ENCODE assay signal across 1 cellular context in genomic region chr12:42039146-42039545, GRCh38.
TF ChIP-seq lines count a peak whose summit lies in the region.

No MANE protein-coding gene starts in this region.

TF ChIP-seq in K562, 482 proteins besides CTCF, POLR2A, EP300 and RAD21 (continued from another document):
- 0 out of 2 replicates have a peak, but pooled peaks have one; percentile 28 for TF ChIP-seq JUND (IDR thresholded peaks at IDR 0.05; ENCODE audit: borderline replicate concordance, low read depth, low read length)
- TF ChIP-seq JUND (tag; IDR thresholded peaks at IDR 0.05; ENCODE audit: borderline replicate concordance, low read depth, low read length) = peak; percentile 57; the same call in 1 of the 3 replicates
- TF ChIP-seq CXXC5 (CRISPR knock-in tag; IDR thresholded peaks at IDR 0.05) = no peak
- no peak for TF ChIP-seq CEBPG (CRISPR knock-in tag; IDR thresholded peaks at IDR 0.05)
- TF ChIP-seq CEBPG (tag; conservative IDR thresholded peaks at IDR 0.05 in 1 of 2, IDR thresholded peaks at IDR 0.05 in 1 of 2) = no peak
- peak; percentile 60; the same call in 1 of the 2 replicates for TF ChIP-seq ATF7 (IDR thresholded peaks at IDR 0.05)
- TF ChIP-seq CGGBP1 (CRISPR knock-in tag; IDR thresholded peaks at IDR 0.05) = no peak
- no peak for TF ChIP-seq ZNF512 (tag; IDR thresholded peaks at IDR 0.05)
